ENCODE assay signal across 24 cellular contexts in genomic region chr3:140585828-140586227, GRCh38.
DNase-seq lines count a peak whose midpoint lies in the region; ATAC-seq and TF ChIP-seq lines count a peak whose summit lies in the region.
"Had no signal": no experiment of that assay in that cellular context is flagged by ENCODE, and none has a peak within 500 bp of the region (broad histone marks: within the 10 kb centered on the region; RNA-seq: fewer than 3 reads in every experiment).

No MANE protein-coding gene starts in this region.

- ATAC-seq in GM19467 (IDR thresholded peaks at IDR 0.05; ENCODE audit: unreplicated experiment): no peak
- no peak for ATAC-seq in omental fat pad (ENCODE audit: low FRiP score)
- ATAC-seq: activated CD4-positive, CD25-positive, alpha-beta regulatory T cell treated with anti-CD3 and anti-CD28 coated beads, Interleukin-2, amount 50 U/mL, for 24 hours; activated naive CD8-positive, alpha-beta T cell treated with anti-CD3 and anti-CD28 coated beads, Interleukin-2, amount 50 U/mL, for 24 hours; activated T-helper 17 cell treated with anti-CD3 and anti-CD28 coated beads, Interleukin-2, amount 50 U/mL, for 72 hours; gastroesophageal sphincter; K562; left ventricle myocardium superior; pancreas had no signal

- no peak for TF ChIP-seq CTCF in fibroblast of mammary gland (conservative IDR thresholded peaks at IDR 0.05; ENCODE audit: control insufficient read depth, insufficient read depth, low read depth, low read length)
- TF ChIP-seq CTCF in omental fat pad (IDR thresholded peaks at IDR 0.05): no peak

- 89 to 100% methylated on average over 1 to 3 of the region's 4 CpGs for WGBS in mesodermal cell (ENCODE audit: insufficient coverage in 2 of 2), 2 experiments

- 0 out of 2 replicates have a peak overlapping the region, but pooled peaks have one; percentile 8 for H3K27ac ChIP-seq in SJCRH30
- H3K27ac ChIP-seq in mesodermal cell (ENCODE audit: low read depth, low read length, severe bottlenecking): peak overlapping the region; percentile 12
- H3K27ac ChIP-seq: gastroesophageal sphincter, pancreas, sigmoid colon, stomach had no signal

- no peaks in the 10 kb centered on the region for H3K27me3 ChIP-seq in SJCRH30
- H3K27me3 ChIP-seq: gastroesophageal sphincter, pancreas, sigmoid colon had no signal

- H3K4me3 ChIP-seq in SJCRH30 (no peak overlapping the region), fibroblast of mammary gland (ENCODE audit: control insufficient read depth, low read depth, low read length) (no peak overlapping the region), mesodermal cell (ENCODE audit: extremely low read depth, insufficient read depth, low read length, poor library complexity, severe bottlenecking) (no peak overlapping the region)
- H3K4me3 ChIP-seq: gastroesophageal sphincter, K562, pancreas, sigmoid colon, stomach had no signal

- DNase-seq in COLO829 (ENCODE audit: low spot score): peak; percentile 43
- peak; percentile 49 to 52 for DNase-seq in SJCRH30
- peak; percentile 71 for DNase-seq in fibroblast of mammary gland (ENCODE audit: low read depth)
- DNase-seq in midbrain (lab: John Stamatoyannopoulos, UW): no peak
- no peak for DNase-seq in SK-N-DZ (ENCODE audit: low spot score)
- no peak for DNase-seq in omental fat pad (ENCODE audit: low spot score)
- DNase-seq: ACHN; activated naive CD8-positive, alpha-beta T cell treated with anti-CD3 and anti-CD28 coated beads, Interleukin-2, amount 50 U/mL, for 24 hours; CD4-positive, CD25-positive, alpha-beta regulatory T cell; DMS79; left ventricle myocardium superior; NCI-H2029; NCI-H524 treated with DMSO at 0.1 percent for 48 hours; pancreas; SHP77 treated with DMSO at 0.1 percent for 48 hours; sigmoid colon; stomach; T-helper 9 cell had no signal

- H3K36me3 ChIP-seq in SJCRH30 (no peaks in the 10 kb centered on the region), mesodermal cell (ENCODE audit: control insufficient read depth, insufficient read depth, low read length) (no peaks in the 10 kb centered on the region)
- H3K36me3 ChIP-seq: gastroesophageal sphincter, pancreas, sigmoid colon, stomach had no signal

- H3K9me3 ChIP-seq in SJCRH30 (replicated peaks) (no peaks in the 10 kb centered on the region), mesodermal cell (ENCODE audit: control insufficient read depth, low read length) (no peaks in the 10 kb centered on the region)
- H3K9me3 ChIP-seq: gastroesophageal sphincter, pancreas, sigmoid colon, stomach had no signal

- H3K4me1 ChIP-seq in SJCRH30: peaks cover 2% of the 10 kb centered on the region; the same call in 1 of the 2 replicates
- peaks cover 3% of the 10 kb centered on the region for H3K4me1 ChIP-seq in mesodermal cell (ENCODE audit: control insufficient read depth, insufficient read depth, low read length, poor library complexity, severe bottlenecking)
- H3K4me1 ChIP-seq: pancreas, sigmoid colon, stomach had no signal

Comparison
In these comparisons a context has a peak if more than half of its experiments do, and no peak if none do; other contexts are left out.
1. DNase-seq: peak in COLO829 (single experiment), SJCRH30 (2 of 2) and fibroblast of mammary gland (single experiment); none in midbrain (single experiment), SK-N-DZ (single experiment) and omental fat pad (single experiment).